In genomic region chr1:43639990-43640794, GRCh38 we compare ENCODE assay signal across 19 cellular contexts. TPM values are rescaled to one million over a fixed set of nuclear protein-coding genes. Genes with fewer than 3 reads are reported as not detected.
DNase-seq lines count a peak whose midpoint lies in the region; ATAC-seq and TF ChIP-seq lines count a peak whose summit lies in the region.
"Had no signal": no experiment of that assay in that cellular context is flagged by ENCODE, and none has a peak within 500 bp of the region (broad histone marks: within the 10 kb centered on the region; RNA-seq: fewer than 3 reads in every experiment).

No MANE protein-coding gene starts in this region.

- no peak overlapping the region for H3K4me3 Mint-ChIP-seq in WTC11
- H3K4me3 Mint-ChIP-seq: activated CD8-positive, alpha-beta memory T cell treated with anti-CD3 and anti-CD28 coated beads, Interleukin-2, amount 10 ng/mL, durations not matched to agents 7 days and 5 days had no signal

- ATAC-seq in WTC11: peak; percentile 28; the same call in 1 of the 2 replicates
- ATAC-seq: activated CD8-positive, alpha-beta memory T cell treated with anti-CD3 and anti-CD28 coated beads, Interleukin-2, amount 10 ng/mL, durations not matched to agents 7 days and 5 days had no signal

- CTCF ChIA-PET in HEK293 (lab: Yijun Ruan, JAX): interaction anchor here (0.6 to 1.2 kb wide), 2 partner anchors 8 to 112 kb away, joined by 3 to 4 read pairs; no protein-coding TSS in a partner anchor
- CTCF ChIA-PET in WTC11 (lab: Charles Lee): interaction anchor here (2.0 kb wide), 1 partner anchor 10 kb away, joined by 9 read pairs; the partner anchor contains the start of gene KDM4A
- CTCF ChIA-PET in A673 (lab: Charles Lee): no interaction called here

- no TSS peak for BruUV-seq in A673 (replicated peaks; lab: Mats Ljungman, UMichigan)

- no peaks in the 10 kb centered on the region; the same call in 1 of the 2 replicates for H3K4me1 ChIP-seq in HEK293 (ENCODE audit: control insufficient read depth, insufficient read depth, low read length)
- H3K4me1 ChIP-seq in A673 (ENCODE audit: insufficient read depth, low read length, poor library complexity, severe bottlenecking): no peaks in the 10 kb centered on the region
- H3K4me1 ChIP-seq: pancreas, Peyer's patch had no signal

- H3K4me3 ChIP-seq in HEK293 (ENCODE audit: low read depth, low read length): no peak overlapping the region
- no peak overlapping the region for H3K4me3 ChIP-seq in A673 (ENCODE audit: low read depth, low read length, poor library complexity, severe bottlenecking)
- H3K4me3 ChIP-seq: esophagus squamous epithelium, pancreas, Peyer's patch, SK-N-MC had no signal

- POLR2A ChIA-PET in HEK293 (lab: Yijun Ruan, JAX) (interaction anchor here (1.3 kb wide), 1 partner anchor 10 kb away, joined by 10 read pairs; the partner anchor contains the start of gene KDM4A), WTC11 (lab: Charles Lee) (interaction anchor here (0.6 to 3.8 kb wide), 2 partner anchors 10 to 406 kb away, joined by 4 to 14 read pairs; partner anchors contain the start of gene KDM4A), A673 (lab: Charles Lee; ENCODE audit: low non-redundant PET) (no interaction called here)

- H3K9me3 ChIP-seq in HEK293 (ENCODE audit: control insufficient read depth, insufficient read depth, low read depth, low read length): no peaks in the 10 kb centered on the region
- H3K9me3 ChIP-seq in A673 (ENCODE audit: low read depth, low read length, poor library complexity, severe bottlenecking): no peaks in the 10 kb centered on the region
- H3K9me3 ChIP-seq: esophagus squamous epithelium, pancreas, Peyer's patch had no signal

- TF ChIP-seq CTCF in HEK293 (tag by site-specific recombination; IDR thresholded peaks at IDR 0.05): no peak
- TF ChIP-seq CTCF in WTC11 (IDR thresholded peaks at IDR 0.05): no peak
- no peak for TF ChIP-seq CTCF in A673 (conservative IDR thresholded peaks at IDR 0.05; ENCODE audit: low read depth, low read length)

- no peaks in the 10 kb centered on the region for H3K4me1 Mint-ChIP-seq in WTC11
- H3K4me1 Mint-ChIP-seq: activated CD8-positive, alpha-beta memory T cell treated with anti-CD3 and anti-CD28 coated beads, Interleukin-2, amount 10 ng/mL, durations not matched to agents 7 days and 5 days had no signal

- H3K27ac ChIP-seq in HEK293 (ENCODE audit: extremely low read depth, low read depth, low read length): no peak overlapping the region
- H3K27ac ChIP-seq in A673 (ENCODE audit: low read depth, low read length, poor library complexity, severe bottlenecking): no peak overlapping the region
- H3K27ac ChIP-seq: esophagus squamous epithelium, pancreas, Peyer's patch, SK-N-MC had no signal

- H3K36me3 ChIP-seq in HEK293 (ENCODE audit: control insufficient read depth in 2 of 2, insufficient read depth in 1 of 2, low read length in 2 of 2): no peaks in the 10 kb centered on the region
- no peaks in the 10 kb centered on the region for H3K36me3 ChIP-seq in A673 (ENCODE audit: insufficient read depth, low read length, poor library complexity, severe bottlenecking)
- H3K36me3 ChIP-seq: esophagus squamous epithelium, pancreas, Peyer's patch had no signal

- intact Hi-C loops in A673 (cut with micrococcal nuclease; ENCODE audit: unreplicated experiment): no loop called here

- H3K27me3 ChIP-seq in A673 (replicated peaks; ENCODE audit: insufficient read depth, low read depth, low read length, poor library complexity): no peaks in the 10 kb centered on the region
- H3K27me3 ChIP-seq: pancreas, Peyer's patch had no signal

- no peak overlapping the region for H3K27ac Mint-ChIP-seq in WTC11
- H3K27ac Mint-ChIP-seq: activated CD8-positive, alpha-beta memory T cell treated with anti-CD3 and anti-CD28 coated beads, Interleukin-2, amount 10 ng/mL, durations not matched to agents 7 days and 5 days had no signal

- H3K9me3 Mint-ChIP-seq in WTC11: no peaks in the 10 kb centered on the region

- DNase-seq in DMS79 (lab: John Stamatoyannopoulos, UW) (peak; percentile 40), WTC11 (ENCODE audit: low spot score) (no peak), mucosa of gallbladder (ENCODE audit: low spot score) (peak; percentile 28), A673 (ENCODE audit: low spot score) (no peak), SW 1271 (lab: John Stamatoyannopoulos, UW) (no peak), OCI-M2 (lab: John Stamatoyannopoulos, UW; ENCODE audit: unreplicated experiment) (no peak)
- DNase-seq: activated CD4-positive, alpha-beta T cell treated with anti-CD3 and anti-CD28 coated beads for 1 hour; activated CD8-positive, alpha-beta memory T cell treated with anti-CD3 and anti-CD28 coated beads, Interleukin-2, amount 10 ng/mL, durations not matched to agents 7 days and 5 days; esophagus squamous epithelium; glutamatergic neuron; NCI-H187; NCI-H774; pancreas; Peyer's patch; stimulated activated CD4-positive, alpha-beta T cell treated with anti-CD3 and anti-CD28 coated beads, Interleukin-2, amount 100 ng/mL, for 48 hours; substantia nigra; T-helper 9 cell had no signal

- H3K27me3 Mint-ChIP-seq in WTC11 (ENCODE audit: low read depth): peaks cover 34% of the 10 kb centered on the region

- H3K36me3 Mint-ChIP-seq in WTC11: no peaks in the 10 kb centered on the region
- H3K36me3 Mint-ChIP-seq: activated CD8-positive, alpha-beta memory T cell treated with anti-CD3 and anti-CD28 coated beads, Interleukin-2, amount 10 ng/mL, durations not matched to agents 7 days and 5 days had no signal

TF ChIP-seq in HEK293, 187 proteins besides CTCF, POLR2A, EP300 and RAD21:
- no peak for TF ChIP-seq ZBTB44 (tag by site-specific recombination; IDR thresholded peaks at IDR 0.05)
- no peak for TF ChIP-seq ZNF391 (tag by site-specific recombination; IDR thresholded peaks at IDR 0.05; ENCODE audit: borderline replicate concordance, low read depth)
- 0 out of 2 replicates have a peak, but pooled peaks have one; percentile 19 for TF ChIP-seq GLIS1 (tag by site-specific recombination; IDR thresholded peaks at IDR 0.05)
- TF ChIP-seq AEBP2 (tag by site-specific recombination; IDR thresholded peaks at IDR 0.05; ENCODE audit: borderline replicate concordance): no peak
TF ChIP-seq in HEK293: peak in this region for 1.

TF ChIP-seq in WTC11, 78 proteins besides CTCF, POLR2A, EP300 and RAD21:
- TF ChIP-seq NR1H2 (CRISPR knock-in tag; IDR thresholded peaks at IDR 0.05) (no peak), ZNF317 (CRISPR knock-in tag; IDR thresholded peaks at IDR 0.05; ENCODE audit: borderline replicate concordance, low read depth) (no peak), CREM (CRISPR knock-in tag; IDR thresholded peaks at IDR 0.05) (no peak), ZNF512 (CRISPR knock-in tag; IDR thresholded peaks at IDR 0.05; ENCODE audit: borderline replicate concordance) (no peak), USF2 (CRISPR knock-in tag; IDR thresholded peaks at IDR 0.05) (no peak), ETV6 (CRISPR knock-in tag; IDR thresholded peaks at IDR 0.05) (no peak), ZNF263 (CRISPR knock-in tag; IDR thresholded peaks at IDR 0.05; ENCODE audit: low read depth) (no peak), ZNF219 (CRISPR knock-in tag; IDR thresholded peaks at IDR 0.05; ENCODE audit: borderline replicate concordance) (no peak), NR3C1 (CRISPR knock-in tag; conservative IDR thresholded peaks at IDR 0.05; ENCODE audit: low read depth) (no peak), GABPB1 (CRISPR knock-in tag; IDR thresholded peaks at IDR 0.05) (no peak), SMAD3 (CRISPR knock-in tag; IDR thresholded peaks at IDR 0.05; ENCODE audit: borderline replicate concordance) (no peak)

RNA-seq across cellular contexts. Expression of gene KDM4A, which starts 9.8 kb away (rescaled TPM):
- total RNA-seq in WTC11 (2021) (76.5 to 78.3 TPM (median 76.7 TPM) in 3 replicates), mucosa of gallbladder (47.6 TPM), A673 (2021) (64.5 and 68.7 TPM in 2 replicates)

Comparison
In these comparisons a context has a peak if more than half of its experiments do, and no peak if none do; other contexts are left out.
1. DNase-seq: peak in DMS79 (single experiment) and mucosa of gallbladder (single experiment); none in WTC11 (single experiment), A673 (single experiment), SW 1271 (0 of 2) and OCI-M2 (single experiment).